ENCODE assay signal across 1 cellular context in genomic region chr7:100687261-100687660, GRCh38.
TF ChIP-seq lines count a peak whose summit lies in the region.

No MANE protein-coding gene starts in this region.

TF ChIP-seq in K562, 482 proteins besides CTCF, POLR2A, EP300 and RAD21:
- TF ChIP-seq CBFA2T3 (IDR thresholded peaks at IDR 0.05) = no peak
- TF ChIP-seq POLR2G (IDR thresholded peaks at IDR 0.05; ENCODE audit: low read depth, low read length) = peak; percentile 58; the same call in 1 of the 2 replicates
- peak; percentile 47; the same call in 1 of the 2 replicates for TF ChIP-seq RBFOX2 (IDR thresholded peaks at IDR 0.05; ENCODE audit: low read depth, low read length)
